In genomic region chr3:142210608-142211007, GRCh38 we compare ENCODE assay signal across 9 cellular contexts. TPM values are rescaled to one million over a fixed set of nuclear protein-coding genes. Genes with fewer than 3 reads are reported as not detected.
DNase-seq lines count a peak whose midpoint lies in the region; ATAC-seq and TF ChIP-seq lines count a peak whose summit lies in the region.
"Had no signal": no experiment of that assay in that cellular context is flagged by ENCODE, and none has a peak within 500 bp of the region (broad histone marks: within the 10 kb centered on the region; RNA-seq: fewer than 3 reads in every experiment).

No MANE protein-coding gene starts in this region.

- no peak overlapping the region for H3K4me3 ChIP-seq in fibroblast of mammary gland (ENCODE audit: control insufficient read depth, low read depth, low read length)

- DNase-seq in AG08395 (ENCODE audit: low spot score) (peak; percentile 19), fibroblast of mammary gland (ENCODE audit: low read depth) (peak; percentile 65), pons (ENCODE audit: low spot score) (peak; percentile 49), COLO829 (ENCODE audit: low spot score) (no peak), left lobe of liver (ENCODE audit: low spot score) (no peak), NCI-H748 treated with DMSO at 0.1 percent for 48 hours (lab: John Stamatoyannopoulos, UW) (no peak), NCI-H526 treated with DMSO at 0.1 percent for 48 hours (lab: John Stamatoyannopoulos, UW) (no peak)
- DNase-seq: NCI-H1048 had no signal

- peak; percentile 35 for TF ChIP-seq CTCF in fibroblast of mammary gland (conservative IDR thresholded peaks at IDR 0.05; ENCODE audit: control insufficient read depth, insufficient read depth, low read depth, low read length)

- peak; percentile 82 for ATAC-seq in SK-N-SH treated with all-trans-retinoic acid at 6 μM for 48 hours
- no peak for ATAC-seq in left lobe of liver

TF ChIP-seq in SK-N-SH treated with all-trans-retinoic acid at 6 μM for 48 hours, 23 proteins besides CTCF, POLR2A, EP300 and RAD21:
- TF ChIP-seq ESRRG (CRISPR knock-in tag; IDR thresholded peaks at IDR 0.05) (no peak), SNAI2 (CRISPR knock-in tag; IDR thresholded peaks at IDR 0.05) (no peak), CSRNP3 (CRISPR knock-in tag; IDR thresholded peaks at IDR 0.05) (no peak), PPARA (CRISPR knock-in tag; IDR thresholded peaks at IDR 0.05; ENCODE audit: borderline replicate concordance) (no peak), BACH2 (CRISPR knock-in tag; IDR thresholded peaks at IDR 0.05; ENCODE audit: borderline replicate concordance) (no peak), ZC3H10 (CRISPR knock-in tag; IDR thresholded peaks at IDR 0.05) (no peak), OSR1 (CRISPR knock-in tag; IDR thresholded peaks at IDR 0.05) (no peak), TOX (CRISPR knock-in tag; IDR thresholded peaks at IDR 0.05; ENCODE audit: borderline replicate concordance) (no peak), RARB (CRISPR knock-in tag; IDR thresholded peaks at IDR 0.05) (no peak), TSHZ2 (CRISPR knock-in tag; IDR thresholded peaks at IDR 0.05) (no peak), CREB5 (CRISPR knock-in tag; IDR thresholded peaks at IDR 0.05; ENCODE audit: low read depth) (no peak), ZFP30 (CRISPR knock-in tag; IDR thresholded peaks at IDR 0.05) (no peak), PATZ1 (CRISPR knock-in tag; IDR thresholded peaks at IDR 0.05; ENCODE audit: borderline replicate concordance) (no peak), TCF4 (CRISPR knock-in tag; IDR thresholded peaks at IDR 0.05; ENCODE audit: borderline replicate concordance) (no peak), ISL1 (CRISPR knock-in tag; IDR thresholded peaks at IDR 0.05) (no peak), ARNTL (CRISPR knock-in tag; IDR thresholded peaks at IDR 0.05; ENCODE audit: borderline replicate concordance, low read depth) (no peak), ZNF565 (CRISPR knock-in tag; conservative IDR thresholded peaks at IDR 0.05; ENCODE audit: low read depth) (no peak), ZNF70 (CRISPR knock-in tag; IDR thresholded peaks at IDR 0.05) (no peak)

RNA-seq across cellular contexts. Expression of gene GK5, which starts 14.8 kb away (rescaled TPM):
- 7.2 TPM for total RNA-seq in left lobe of liver

Comparison
In these comparisons a context has a peak if more than half of its experiments do, and no peak if none do; other contexts are left out.
1. DNase-seq: peak in AG08395 (single experiment), fibroblast of mammary gland (single experiment) and pons (single experiment); none in COLO829 (single experiment), left lobe of liver (single experiment), NCI-H748 treated with DMSO at 0.1 percent for 48 hours (single experiment) and NCI-H526 treated with DMSO at 0.1 percent for 48 hours (single experiment).